ENCODE assay signal across 34 cellular contexts in genomic region chr12:12198124-12198523, GRCh38.
"Had no signal": no experiment of that assay in that cellular context is flagged by ENCODE, and none has a peak within 500 bp of the region (broad histone marks: within the 10 kb centered on the region; RNA-seq: fewer than 3 reads in every experiment).

No MANE protein-coding gene starts in this region.

- H3K27me3 ChIP-seq: MG63 had no signal

- H3K9me3 ChIP-seq: MG63 had no signal

- DNase-seq: Karpas-422, Kasumi-1, KG1, MG63, MM.1S, MV-4-11, NCI-H1048, NCI-H1092, NCI-H1092 treated with DMSO at 0.1 percent for 48 hours, NCI-H1105, NCI-H1417, NCI-H1417 treated with DMSO at 0.1 percent for 48 hours, NCI-H1436, NCI-H1436 treated with DMSO at 0.1 percent for 48 hours, NCI-H146, NCI-H1694, NCI-H1694 treated with DMSO at 0.1 percent for 48 hours, NCI-H187, NCI-H187 treated with DMSO at 0.1 percent for 48 hours, NCI-H1930, NCI-H2029, NCI-H2029 treated with DMSO at 0.1 percent for 48 hours, NCI-H2081 treated with DMSO at 0.1 percent for 48 hours, NCI-H2107, NCI-H2171, NCI-H2171 treated with DMSO at 0.1 percent for 48 hours, NCI-H2227 treated with DMSO at 0.1 percent for 48 hours, NCI-H226, NCI-H345, NCI-H446, NCI-H446 treated with DMSO at 0.1 percent for 48 hours, NCI-H510A, NCI-H510A treated with DMSO at 0.1 percent for 48 hours had no signal

- H3K27ac ChIP-seq: KMS-11 had no signal

- H3K4me3 ChIP-seq: MG63 had no signal

- H3K9ac ChIP-seq: KMS-11 had no signal
